In genomic region chr22:38018938-38019827, GRCh38 we compare ENCODE assay signal across 17 cellular contexts.
DNase-seq lines count a peak whose midpoint lies in the region; ATAC-seq lines count a peak whose summit lies in the region.
"Had no signal": no experiment of that assay in that cellular context is flagged by ENCODE, and none has a peak within 500 bp of the region (broad histone marks: within the 10 kb centered on the region; RNA-seq: fewer than 3 reads in every experiment).

No MANE protein-coding gene starts in this region.

- peaks cover 0 to 2% of the 10 kb centered on the region in 2 donors for H3K4me1 Mint-ChIP-seq in stimulated activated naive B cell treated with anti-CD40 and anti-IgM and Interleukin-4, amounts not matched to agents 10 μg/mL and 1 μg/mL and 100 μg/mL, for 72 hours

- H3K4me3 Mint-ChIP-seq in stimulated activated naive B cell treated with anti-CD40 and anti-IgM and Interleukin-4, amounts not matched to agents 10 μg/mL and 1 μg/mL and 100 μg/mL, for 72 hours, result no peak overlapping the region
- H3K4me3 Mint-ChIP-seq: CD8-positive, alpha-beta T cell had no signal

- H3K27ac ChIP-seq in BLaER1 (no peak overlapping the region), caudate nucleus (ENCODE audit: low read depth, low read length) (peak overlapping the region; percentile 99), substantia nigra (ENCODE audit: low read depth, low read length, poor library complexity, severe bottlenecking) (peak overlapping the region; percentile 100)
- H3K27ac ChIP-seq: SJCRH30 had no signal

- H3K4me2 ChIP-seq in BLaER1, result 0 out of 2 replicates have a peak overlapping the region, but pooled peaks have one; percentile 2

- H3K36me3 Mint-ChIP-seq in stimulated activated naive B cell treated with anti-CD40 and anti-IgM and Interleukin-4, amounts not matched to agents 10 μg/mL and 1 μg/mL and 100 μg/mL, for 72 hours, result no peaks in the 10 kb centered on the region
- H3K36me3 Mint-ChIP-seq: CD8-positive, alpha-beta T cell had no signal

- H3K27me3 ChIP-seq in BLaER1, result no peaks in the 10 kb centered on the region
- H3K27me3 ChIP-seq: SJCRH30 had no signal

- H3K9me3 Mint-ChIP-seq in stimulated activated naive B cell treated with anti-CD40 and anti-IgM and Interleukin-4, amounts not matched to agents 10 μg/mL and 1 μg/mL and 100 μg/mL, for 72 hours, result no peaks in the 10 kb centered on the region
- H3K9me3 Mint-ChIP-seq: CD8-positive, alpha-beta T cell had no signal

- no peak overlapping the region for H3K27ac Mint-ChIP-seq in stimulated activated naive B cell treated with anti-CD40 and anti-IgM and Interleukin-4, amounts not matched to agents 10 μg/mL and 1 μg/mL and 100 μg/mL, for 72 hours
- H3K27ac Mint-ChIP-seq: CD8-positive, alpha-beta T cell had no signal

- peaks cover 51% of the 10 kb centered on the region for H3K4me1 ChIP-seq in BLaER1

- no peaks in the 10 kb centered on the region for H3K27me3 Mint-ChIP-seq in stimulated activated naive B cell treated with anti-CD40 and anti-IgM and Interleukin-4, amounts not matched to agents 10 μg/mL and 1 μg/mL and 100 μg/mL, for 72 hours

- ATAC-seq in stimulated activated naive B cell treated with anti-CD40 and anti-IgM and Interleukin-4, amounts not matched to agents 10 μg/mL and 1 μg/mL and 100 μg/mL, for 72 hours (replicated peaks), result no peak
- ATAC-seq: CD8-positive, alpha-beta T cell had no signal

- no peak overlapping the region for H3K9ac ChIP-seq in BLaER1

- H4K20me1 ChIP-seq in BLaER1, result no peaks in the 10 kb centered on the region

- no peaks in the 10 kb centered on the region for H3K36me3 ChIP-seq in BLaER1
- H3K36me3 ChIP-seq: SJCRH30 had no signal

- H3K9me3 ChIP-seq in BLaER1, result peaks cover 7% of the 10 kb centered on the region; the same call in 1 of the 2 replicates
- H3K9me3 ChIP-seq: SJCRH30 had no signal

- H3K4me3 ChIP-seq in BLaER1, result no peak overlapping the region
- H3K4me3 ChIP-seq: SJCRH30 had no signal

- DNase-seq in caudate nucleus (lab: John Stamatoyannopoulos, UW) (peak in 12 of 61 donors; percentile 16 to 53 (median 41)), medulla oblongata (ENCODE audit: extremely low spot score) (peak; percentile 52), substantia nigra (lab: John Stamatoyannopoulos, UW) (peak in 16 of 49 donors; percentile 25 to 58 (median 46)), 8988T (no peak), OCI-M1 (lab: John Stamatoyannopoulos, UW) (no peak), NCI-H345 (lab: John Stamatoyannopoulos, UW) (no peak)
- no peak for DNase-seq in stimulated activated naive B cell treated with anti-CD40 and anti-IgM and Interleukin-4, amounts not matched to agents 10 μg/mL and 1 μg/mL and 100 μg/mL, for 72 hours
- DNase-seq: AML-193; CD8-positive, alpha-beta T cell; GF-D8; GOT3; KBM-7; NCI-H1092; NCI-H510A treated with DMSO at 0.1 percent for 48 hours; RPMI8226; SJCRH30 had no signal
